Comparison of ENCODE assay signal across 8 cellular contexts in the genomic region with DNA sequence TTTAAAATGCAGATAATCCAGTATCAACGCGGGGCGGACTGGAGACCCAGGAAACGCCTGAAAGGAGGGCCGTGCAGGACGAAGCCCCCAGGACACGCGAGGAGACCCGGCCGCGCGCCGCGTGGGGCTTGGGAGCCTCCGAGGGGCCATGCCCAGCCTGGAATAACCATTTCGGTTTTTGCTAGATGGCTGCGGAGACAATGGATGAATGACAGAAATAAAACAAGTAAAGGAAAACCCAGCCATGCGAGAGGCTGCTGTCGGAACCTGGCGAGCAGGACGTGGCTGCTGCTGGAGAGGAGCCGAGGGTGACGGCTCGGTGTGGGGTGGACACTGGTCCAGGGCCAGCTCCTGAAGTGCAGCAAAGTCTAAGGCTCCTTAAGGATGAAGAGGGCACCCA.
"Had no signal": no experiment of that assay in that cellular context is flagged by ENCODE, and none has a peak within 500 bp of the region (broad histone marks: within the 10 kb centered on the region; RNA-seq: fewer than 3 reads in every experiment).

No MANE protein-coding gene starts in this region.

- H3K27ac Mint-ChIP-seq: HFFc6 had no signal

- FAIRE-seq: K562 had no signal

- H3K4me3 Mint-ChIP-seq: HFFc6 had no signal

- H3K27ac ChIP-seq: HL-60 had no signal

- DNase-seq: GOT3, H7, HCEC 1CT, HFFc6, IMR-90, KG1 had no signal
